Comparison of ENCODE assay signal across 20 cellular contexts in the genomic region with DNA sequence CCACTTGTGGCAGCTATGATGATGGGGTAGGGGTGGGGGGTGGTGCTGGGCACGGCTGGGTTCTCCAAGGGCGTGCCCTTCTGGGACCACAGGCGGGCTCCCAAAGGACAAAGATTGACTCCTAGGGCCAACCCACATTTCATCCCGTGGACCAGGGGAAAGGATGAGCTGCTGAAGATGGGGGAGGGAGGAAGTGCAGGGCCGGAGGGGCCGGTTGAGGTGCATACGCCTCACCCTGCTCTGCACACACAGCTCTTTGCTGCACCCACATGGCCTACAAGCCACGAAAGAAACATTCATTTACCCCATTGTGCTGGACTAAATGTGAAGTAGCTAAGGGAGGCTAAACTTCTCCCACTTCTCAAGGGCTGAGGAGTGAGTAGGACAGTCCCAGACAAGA. TPM values are rescaled to one million over a fixed set of nuclear protein-coding genes. Genes with fewer than 3 reads are reported as not detected.
A peak's percentile ranks its signal among the peaks of the same experiment; 100 is the strongest.
DNase-seq lines count a peak whose midpoint lies in the region; ATAC-seq and TF ChIP-seq lines count a peak whose summit lies in the region.
"Had no signal": no experiment of that assay in that cellular context is flagged by ENCODE, and none has a peak within 500 bp of the region (broad histone marks: within the 10 kb centered on the region; RNA-seq: fewer than 3 reads in every experiment).

No MANE protein-coding gene starts in this region.

- H3K4me2 ChIP-seq in PC-3 (ENCODE audit: low read length) (no peak overlapping the region), smooth muscle cell (no peak overlapping the region)

- TF ChIP-seq CTCF in PC-3 (conservative IDR thresholded peaks at IDR 0.05; ENCODE audit: low read depth, low read length): 0 out of 2 replicates have a peak, but pooled peaks have one; percentile 10
- TF ChIP-seq CTCF in epithelial cell of esophagus (IDR thresholded peaks at IDR 0.05; ENCODE audit: insufficient read depth, low read depth, low read length, missing control alignments): peak; percentile 24
- peak; percentile 34 for TF ChIP-seq CTCF in retinal pigment epithelial cell (conservative IDR thresholded peaks at IDR 0.05; ENCODE audit: low read depth, low read length)
- no peak for TF ChIP-seq CTCF in smooth muscle cell (IDR thresholded peaks at IDR 0.05; ENCODE audit: borderline replicate concordance, insufficient read depth, poor library complexity, severe bottlenecking)

- no peak overlapping the region for H3K4me3 ChIP-seq in PC-3 (ENCODE audit: low read length)
- no peak overlapping the region for H3K4me3 ChIP-seq in epithelial cell of esophagus (ENCODE audit: low read length)
- no peak overlapping the region for H3K4me3 ChIP-seq in retinal pigment epithelial cell (ENCODE audit: low read length)
- H3K4me3 ChIP-seq in smooth muscle cell: no peak overlapping the region
- H3K4me3 ChIP-seq: colonic mucosa, gastroesophageal sphincter, SK-N-MC, upper lobe of right lung had no signal

- BruUV-seq in PC-3 (replicated peaks; lab: Mats Ljungman, UMichigan): no TSS peak

- H3K4me1 ChIP-seq in PC-3 (ENCODE audit: insufficient read depth, low read length): 0 out of 2 replicates have a peak, but pooled peaks cover 5% of the 10 kb centered on the region
- peaks cover 3% of the 10 kb centered on the region for H3K4me1 ChIP-seq in smooth muscle cell (ENCODE audit: low read depth)
- H3K4me1 ChIP-seq: colonic mucosa had no signal

- DNase-seq in NCI-H82 (lab: John Stamatoyannopoulos, UW) (peak; percentile 12), NCI-H82 treated with DMSO at 0.1 percent for 48 hours (lab: John Stamatoyannopoulos, UW; ENCODE audit: unreplicated experiment) (no peak), PC-3 (no peak), epithelial cell of esophagus (ENCODE audit: low read depth) (peak; percentile 25), retinal pigment epithelial cell (ENCODE audit: low read depth) (no peak), NCI-H1105 (lab: John Stamatoyannopoulos, UW) (no peak), smooth muscle cell (lab: John Stamatoyannopoulos, UW; ENCODE audit: unreplicated experiment) (no peak)
- DNase-seq: activated CD8-positive, alpha-beta T cell treated with anti-CD3 and anti-CD28 coated beads, Interleukin-2, amount 10 ng/mL, durations not matched to agents 7 days and 5 days; CD8-positive, alpha-beta T cell; colonic mucosa; mammary epithelial cell; NCI-H1694; NCI-H446 treated with DMSO at 0.1 percent for 48 hours; upper lobe of right lung; WERI-Rb-1 had no signal

- ATAC-seq in PC-3 (no peak), HG02973 (IDR thresholded peaks at IDR 0.05; ENCODE audit: unreplicated experiment) (no peak)
- ATAC-seq: activated CD8-positive, alpha-beta T cell treated with anti-CD3 and anti-CD28 coated beads, Interleukin-2, amount 10 ng/mL, durations not matched to agents 7 days and 5 days; CD8-positive, alpha-beta T cell; gastroesophageal sphincter; upper lobe of right lung had no signal

- CTCF ChIA-PET in PC-3 (lab: Charles Lee): interaction anchor here (0.6 kb wide), 2 partner anchors 192 to 306 kb away, joined by 5 read pairs; no protein-coding TSS in a partner anchor

- no peaks in the 10 kb centered on the region for H3K9me2 ChIP-seq in PC-3 (replicated peaks; ENCODE audit: low read length)

- H3K36me3 ChIP-seq in PC-3 (ENCODE audit: low read depth, low read length) (no peaks in the 10 kb centered on the region), smooth muscle cell (ENCODE audit: low read depth) (no peaks in the 10 kb centered on the region)
- H3K36me3 ChIP-seq: colonic mucosa, gastroesophageal sphincter, upper lobe of right lung, WERI-Rb-1 had no signal

- no peak overlapping the region for H3K27ac ChIP-seq in PC-3 (ENCODE audit: low read length)
- H3K27ac ChIP-seq in smooth muscle cell (ENCODE audit: low read depth): no peak overlapping the region
- H3K27ac ChIP-seq: colonic mucosa, gastroesophageal sphincter, SK-N-MC, upper lobe of right lung, WERI-Rb-1 had no signal

- H3K79me2 ChIP-seq in PC-3 (ENCODE audit: low read length) (no peaks in the 10 kb centered on the region), smooth muscle cell (ENCODE audit: low read depth) (no peaks in the 10 kb centered on the region)

- H2AFZ ChIP-seq in PC-3 (ENCODE audit: low read length) (no peak overlapping the region), smooth muscle cell (ENCODE audit: low read depth) (no peak overlapping the region)

- 64% methylated on average over 8 of the region's 8 CpGs for WGBS in smooth muscle cell (ENCODE audit: low lambda C conversion rate)

- POLR2A ChIA-PET in PC-3 (lab: Charles Lee; ENCODE audit: unreplicated experiment): no interaction called here

- intact Hi-C loops in PC-3 (cut with micrococcal nuclease): no loop called here

- no peaks in the 10 kb centered on the region for H3F3A ChIP-seq in PC-3 (ENCODE audit: low read length, unreplicated experiment)
- H3F3A ChIP-seq in smooth muscle cell (ENCODE audit: low read depth): no peaks in the 10 kb centered on the region

- no peaks in the 10 kb centered on the region for H4K20me1 ChIP-seq in PC-3 (ENCODE audit: low read length)
- H4K20me1 ChIP-seq in smooth muscle cell (ENCODE audit: low read depth): no peaks in the 10 kb centered on the region

- H3K9ac ChIP-seq in PC-3 (ENCODE audit: low read length) (no peak overlapping the region), smooth muscle cell (ENCODE audit: low read depth) (no peak overlapping the region)

- H3K27me3 ChIP-seq in PC-3 (ENCODE audit: low read length) (peaks cover 41% of the 10 kb centered on the region), smooth muscle cell (ENCODE audit: low read depth) (peaks cover 40% of the 10 kb centered on the region)
- H3K27me3 ChIP-seq: colonic mucosa, upper lobe of right lung had no signal

- H3K9me3 ChIP-seq in PC-3 (ENCODE audit: low read length) (no peaks in the 10 kb centered on the region), smooth muscle cell (replicated peaks; ENCODE audit: low read depth) (no peaks in the 10 kb centered on the region)
- H3K9me3 ChIP-seq: colonic mucosa, gastroesophageal sphincter, upper lobe of right lung had no signal

RNA-seq across cellular contexts. Expression of a gene that starts 34.2 kb away (rescaled TPM):
- total RNA-seq in PC-3 (2014; rRNA removed) (40.5 and 45.8 TPM in 2 replicates), smooth muscle cell (45.8 and 66.3 TPM in 2 replicates)
- polyA plus RNA-seq in smooth muscle cell: 39.8 and 43.9 TPM in 2 replicates

RNA-seq across cellular contexts. Expression of a gene that starts 45.0 kb away (rescaled TPM):
- not detected in 2 replicates for total RNA-seq in PC-3 (2014; rRNA removed)
- total RNA-seq in smooth muscle cell: 0.04 TPM in 1 of 2 replicates, not detected in the other
- 0.13 and 0.25 TPM in 2 replicates for polyA plus RNA-seq in smooth muscle cell
- total RNA-seq: activated CD8-positive, alpha-beta T cell treated with anti-CD3 and anti-CD28 coated beads, Interleukin-2, amount 10 ng/mL, durations not matched to agents 7 days and 5 days; CD8-positive, alpha-beta T cell; endothelial cell of umbilical vein; LHCN-M2; mammary epithelial cell; upper lobe of right lung had no signal
- polyA plus RNA-seq: endothelial cell of umbilical vein, mammary epithelial cell had no signal

Comparison
In these comparisons a context has a peak if more than half of its experiments do, and no peak if none do; other contexts are left out.
1. DNase-seq: peak in NCI-H82 (single experiment) and epithelial cell of esophagus (single experiment); none in NCI-H82 treated with DMSO at 0.1 percent for 48 hours (single experiment), PC-3 (single experiment), retinal pigment epithelial cell (single experiment), NCI-H1105 (single experiment) and smooth muscle cell (single experiment).